8 cellular contexts compared by ENCODE assay signal in genomic region chr3:183428140-183429023, GRCh38.
A peak's percentile ranks its signal among the peaks of the same experiment; 100 is the strongest.
DNase-seq lines count a peak whose midpoint lies in the region; ATAC-seq and TF ChIP-seq lines count a peak whose summit lies in the region.

MCF2L2 (minus strand) TSS chr3:183428619; CDS start chr3:183427977, 642 bp downstream.

- H4K20me1 ChIP-seq in OCI-LY1 (ENCODE audit: insufficient read depth, low read length): no peaks in the 10 kb centered on the region

- no peaks in the 10 kb centered on the region for H3K36me3 Mint-ChIP-seq in nephron progenitor cell (ENCODE audit: low read depth)

- H3K9me3 Mint-ChIP-seq in nephron progenitor cell: no peaks in the 10 kb centered on the region

- no peaks in the 10 kb centered on the region for H3K9me2 ChIP-seq in OCI-LY1 (ENCODE audit: low read depth, low read length)

- H3K4me1 ChIP-seq in OCI-LY1 (ENCODE audit: insufficient read depth, low read length, severe bottlenecking): peaks cover 13% of the 10 kb centered on the region

- 0 out of 2 replicates have a peak within 1 kb of the TSS, but pooled peaks have one; percentile 6 for H2AFZ ChIP-seq in OCI-LY1 (ENCODE audit: low read length)

- peak within 1 kb of the TSS; percentile 37 for H3K9ac ChIP-seq in OCI-LY1 (ENCODE audit: low read length)

- no peaks in the 10 kb centered on the region; the same call in 1 of the 2 replicates for H3K27me3 ChIP-seq in OCI-LY1 (ENCODE audit: insufficient read depth, low read length)

- no peaks in the 10 kb centered on the region for H3K36me3 ChIP-seq in OCI-LY1 (ENCODE audit: insufficient read depth, low read length)

- H3K27ac Mint-ChIP-seq in nephron progenitor cell: no peak within 1 kb of the TSS

- H3K4me3 Mint-ChIP-seq in nephron progenitor cell: peak within 1 kb of the TSS; percentile 90

- no peak within 1 kb of the TSS for H3K27ac ChIP-seq in OCI-LY1 (ENCODE audit: low read depth, low read length, poor library complexity, severe bottlenecking)

- TF ChIP-seq CTCF in OCI-LY1 (IDR thresholded peaks at IDR 0.05; ENCODE audit: low read length) (no peak), fibroblast of pulmonary artery (IDR thresholded peaks at IDR 0.05; ENCODE audit: low read length, missing control alignments) (no peak), nephron progenitor cell (IDR thresholded peaks at IDR 0.05) (no peak)

- H3K4me3 ChIP-seq in OCI-LY1 (ENCODE audit: low read depth, low read length, poor library complexity, severe bottlenecking) (peak within 1 kb of the TSS; percentile 67), fibroblast of pulmonary artery (replicated peaks; ENCODE audit: low read depth, low read length) (peak within 1 kb of the TSS; percentile 64)

- H3K79me2 ChIP-seq in OCI-LY1 (ENCODE audit: insufficient read depth, low read length): no peaks in the 10 kb centered on the region

- peak within 1 kb of the TSS; percentile 68 for H3K4me2 ChIP-seq in OCI-LY1 (ENCODE audit: low read length)

- no peaks in the 10 kb centered on the region for H3F3A ChIP-seq in OCI-LY1 (ENCODE audit: insufficient read depth, low read length)

- no peaks in the 10 kb centered on the region for H3K9me3 ChIP-seq in OCI-LY1 (ENCODE audit: low read length)

- in situ Hi-C loops in ACHN (cut with HindIII; ENCODE audit: low pct_ligation_motif_present, low pct_unique_long_range_greater_than_20kb, low sequenced_read_pairs): no loop called here

- peak; percentile 45 for DNase-seq in ACHN
- DNase-seq in activated T-helper 1 cell treated with anti-CD3 and anti-CD28 coated beads, Interleukin-2, amount 50 U/mL, for 16 hours (ENCODE audit: low read depth in 1 of 2, low spot score in 1 of 2): peak; percentile 46 to 57
- DNase-seq in fibroblast of pulmonary artery (ENCODE audit: low read depth): peak; percentile 41
- peak; percentile 76 for DNase-seq in nephron progenitor cell
- DNase-seq in stimulated activated naive CD8-positive, alpha-beta T cell treated with anti-CD3 and anti-CD28 coated beads, Interleukin-15, Interleukin-2, amounts not matched to agents 100 U/mL and 50 U/mL, for 24 hours: peak; percentile 84

- H3K27me3 Mint-ChIP-seq in nephron progenitor cell (ENCODE audit: low read depth, poor library complexity): peaks cover 64% of the 10 kb centered on the region

- peak; percentile 62 for ATAC-seq in GM19025 (IDR thresholded peaks at IDR 0.05; ENCODE audit: low read depth, unreplicated experiment)
- ATAC-seq in HG03469 (IDR thresholded peaks at IDR 0.05; ENCODE audit: unreplicated experiment): peak; percentile 41
- ATAC-seq in stimulated activated naive CD8-positive, alpha-beta T cell treated with anti-CD3 and anti-CD28 coated beads, Interleukin-15, Interleukin-2, amounts not matched to agents 100 U/mL and 50 U/mL, for 24 hours: peak; percentile 88

- H3K4me1 Mint-ChIP-seq in nephron progenitor cell: peaks cover 5% of the 10 kb centered on the region
